12 cellular contexts compared by ENCODE assay signal in genomic region chr1:162689745-162690671, GRCh38. TPM values are rescaled to one million over a fixed set of nuclear protein-coding genes. Genes with fewer than 3 reads are reported as not detected.
DNase-seq lines count a peak whose midpoint lies in the region; ATAC-seq and TF ChIP-seq lines count a peak whose summit lies in the region.
"Had no signal": no experiment of that assay in that cellular context is flagged by ENCODE, and none has a peak within 500 bp of the region (broad histone marks: within the 10 kb centered on the region; RNA-seq: fewer than 3 reads in every experiment).

No MANE protein-coding gene starts in this region.

- peaks cover 53% of the 10 kb centered on the region for H3K36me3 ChIP-seq in SK-N-MC (ENCODE audit: insufficient read depth, low read length)
- H3K36me3 ChIP-seq in gastrocnemius medialis = no peaks in the 10 kb centered on the region

- peak; percentile 88 for DNase-seq in EH (ENCODE audit: low read depth)
- DNase-seq in SK-N-MC (ENCODE audit: low read depth, low spot score) = no peak
- peak; percentile 48 for DNase-seq in fibroblast of the aortic adventitia (ENCODE audit: low read depth)
- DNase-seq in gastrocnemius medialis = peak in 1 of 2 donors; percentile 56
- DNase-seq in cerebellar nuclear complex (lab: John Stamatoyannopoulos, UW) = no peak
- DNase-seq in activated naive CD4-positive, alpha-beta T cell treated with anti-CD3 and anti-CD28 coated beads for 36 hours = no peak
- DNase-seq: Karpas-422; stimulated activated naive CD8-positive, alpha-beta T cell treated with anti-CD3 and anti-CD28 coated beads, Interleukin-15, amount 100 ng/mL, for 72 hours; T-helper 17 cell had no signal

- peaks cover 4% of the 10 kb centered on the region for H3K4me1 Mint-ChIP-seq in activated naive CD4-positive, alpha-beta T cell treated with anti-CD3 and anti-CD28 coated beads for 36 hours (ENCODE audit: low read depth)
- H3K4me1 Mint-ChIP-seq: stimulated activated naive CD8-positive, alpha-beta T cell treated with anti-CD3 and anti-CD28 coated beads, Interleukin-15, amount 100 ng/mL, for 72 hours had no signal

- H3K4me3 ChIP-seq in SK-N-MC (peak overlapping the region; percentile 29; the same call in 1 of the 2 replicates), fibroblast of the aortic adventitia (ENCODE audit: low read depth, low read length) (no peak overlapping the region), gastrocnemius medialis (no peak overlapping the region)

- ATAC-seq in gastrocnemius medialis (peak; percentile 35 to 46), GM19328 (IDR thresholded peaks at IDR 0.05; ENCODE audit: unreplicated experiment) (no peak), GM19023 (IDR thresholded peaks at IDR 0.05; ENCODE audit: unreplicated experiment) (no peak)
- ATAC-seq: stimulated activated naive CD8-positive, alpha-beta T cell treated with anti-CD3 and anti-CD28 coated beads, Interleukin-15, amount 100 ng/mL, for 72 hours; T-helper 17 cell had no signal

- H3K27me3 ChIP-seq in gastrocnemius medialis = no peaks in the 10 kb centered on the region

- TF ChIP-seq CTCF in fibroblast of the aortic adventitia (IDR thresholded peaks at IDR 0.05; ENCODE audit: insufficient read depth, low read length) = no peak
- TF ChIP-seq CTCF in gastrocnemius medialis (IDR thresholded peaks at IDR 0.05 in 4 of 5, conservative IDR thresholded peaks at IDR 0.05 in 1 of 5) = no peak

- H3K9ac ChIP-seq in SK-N-MC (ENCODE audit: insufficient read length) = peak overlapping the region; percentile 19

- no peaks in the 10 kb centered on the region for H3K36me3 Mint-ChIP-seq in activated naive CD4-positive, alpha-beta T cell treated with anti-CD3 and anti-CD28 coated beads for 36 hours (ENCODE audit: low read depth)
- H3K36me3 Mint-ChIP-seq: brain had no signal

- CTCF ChIA-PET in activated naive CD4-positive, alpha-beta T cell treated with anti-CD3 and anti-CD28 coated beads for 36 hours (lab: Charles Lee) = interaction anchor here (0.6 kb wide), 1 partner anchor 27 kb away, joined by 3 read pairs; no protein-coding TSS in a partner anchor

- H3K9me3 Mint-ChIP-seq in activated naive CD4-positive, alpha-beta T cell treated with anti-CD3 and anti-CD28 coated beads for 36 hours = no peaks in the 10 kb centered on the region
- H3K9me3 Mint-ChIP-seq: brain; stimulated activated naive CD8-positive, alpha-beta T cell treated with anti-CD3 and anti-CD28 coated beads, Interleukin-15, amount 100 ng/mL, for 72 hours had no signal

- H3K4me1 ChIP-seq in gastrocnemius medialis = peaks cover 22 to 31% of the 10 kb centered on the region in 2 donors

- H3K27ac ChIP-seq in SK-N-MC (peak overlapping the region; percentile 87), gastrocnemius medialis (peak overlapping the region; percentile 41 to 63 (median 56))

- H3K4me3 Mint-ChIP-seq in activated naive CD4-positive, alpha-beta T cell treated with anti-CD3 and anti-CD28 coated beads for 36 hours = no peak overlapping the region
- H3K4me3 Mint-ChIP-seq: brain; stimulated activated naive CD8-positive, alpha-beta T cell treated with anti-CD3 and anti-CD28 coated beads, Interleukin-15, amount 100 ng/mL, for 72 hours; T-helper 17 cell had no signal

- H3K27me3 Mint-ChIP-seq in activated naive CD4-positive, alpha-beta T cell treated with anti-CD3 and anti-CD28 coated beads for 36 hours (ENCODE audit: low read depth) = peaks cover 6% of the 10 kb centered on the region
- H3K27me3 Mint-ChIP-seq: brain had no signal

- H3K9me3 ChIP-seq in SK-N-MC (ENCODE audit: low read depth, low read length) (no peaks in the 10 kb centered on the region), gastrocnemius medialis (no peaks in the 10 kb centered on the region)

- intact Hi-C loops in gastrocnemius medialis (cut with DNase I; ENCODE audit: low total_unique reads) = no loop called here
- intact Hi-C loops in activated naive CD4-positive, alpha-beta T cell treated with anti-CD3 and anti-CD28 coated beads for 36 hours (cut with micrococcal nuclease) = no loop called here

- in situ Hi-C loops in gastrocnemius medialis (cut with MboI; ENCODE audit: low sequenced_read_pairs in 4 of 4) = no loop called here

- TF ChIP-seq POLR2A in gastrocnemius medialis (IDR thresholded peaks at IDR 0.05) = no peak

- H3K27ac Mint-ChIP-seq in activated naive CD4-positive, alpha-beta T cell treated with anti-CD3 and anti-CD28 coated beads for 36 hours = no peak overlapping the region
- H3K27ac Mint-ChIP-seq: stimulated activated naive CD8-positive, alpha-beta T cell treated with anti-CD3 and anti-CD28 coated beads, Interleukin-15, amount 100 ng/mL, for 72 hours; T-helper 17 cell had no signal

RNA-seq across cellular contexts. Expression of gene DDR2, which starts 57.7 kb away (rescaled TPM):
- total RNA-seq in fibroblast of the aortic adventitia (ENCODE audit: low replicate concordance) (356 and 379 TPM in 2 replicates), gastrocnemius medialis (10 to 100 TPM in 2 of 4 donors, 1 to 10 TPM in 2; 9.8 to 15.4 (median 10.6) TPM)
- under 1 TPM; 0.26 to 0.40 TPM for total RNA-seq in activated naive CD4-positive, alpha-beta T cell treated with anti-CD3 and anti-CD28 coated beads for 36 hours

Comparison
In these comparisons a context has a peak if more than half of its experiments do, and no peak if none do; other contexts are left out.
1. DNase-seq: peak in EH (single experiment) and fibroblast of the aortic adventitia (single experiment); none in SK-N-MC (single experiment), cerebellar nuclear complex (0 of 2) and activated naive CD4-positive, alpha-beta T cell treated with anti-CD3 and anti-CD28 coated beads for 36 hours (single experiment).
2. ATAC-seq: peak in gastrocnemius medialis (2 of 2); none in GM19328 (single experiment) and GM19023 (single experiment).
3. RNA of gene DDR2, which starts 57.7 kb away (total RNA-seq): 356 to 379 TPM in fibroblast of the aortic adventitia; 9.8 to 15.4 TPM in gastrocnemius medialis and 0.26 to 0.40 TPM in activated naive CD4-positive, alpha-beta T cell treated with anti-CD3 and anti-CD28 coated beads for 36 hours; every median in the first group is over 10 times any median in the second.